ENCODE assay signal across 13 cellular contexts in the genomic region with DNA sequence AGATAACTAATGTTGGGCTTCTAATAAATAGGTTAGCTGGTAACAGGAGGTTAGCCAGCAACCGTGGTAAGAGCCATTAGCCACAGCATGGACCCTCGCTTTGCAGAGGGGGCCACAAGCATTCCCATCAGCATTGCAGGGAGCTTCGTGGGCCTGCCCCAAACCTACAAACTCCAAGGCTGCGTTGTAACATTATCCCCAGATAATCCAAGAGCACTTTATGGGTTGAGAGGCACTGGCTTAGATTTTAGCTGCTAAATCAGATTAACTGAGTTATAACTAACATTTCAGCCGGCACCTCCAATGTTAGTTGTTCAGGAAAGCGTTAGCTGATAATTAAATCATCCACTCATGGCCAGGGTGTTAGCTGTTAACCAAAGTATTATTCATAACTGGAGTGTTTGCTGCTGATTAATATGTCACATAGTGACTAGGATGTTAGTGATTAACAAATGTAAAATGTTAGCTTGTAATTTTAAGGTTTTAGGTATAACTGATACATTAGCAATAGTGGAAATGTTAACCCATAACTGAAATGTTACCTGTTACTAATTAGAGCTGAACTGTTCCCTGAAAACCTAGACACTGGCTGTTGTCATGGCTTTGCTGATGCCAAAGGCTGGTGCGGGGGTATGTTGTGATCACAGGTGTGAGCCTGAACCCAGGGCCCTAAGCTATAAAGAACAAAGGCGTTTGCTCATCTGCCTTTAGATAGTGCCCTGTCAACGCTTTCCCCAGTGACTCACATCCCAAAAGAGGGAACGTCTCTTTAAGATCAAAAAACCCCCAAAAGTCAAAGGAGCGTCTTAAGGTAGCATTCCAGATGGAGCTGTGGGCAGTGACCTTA. TPM values are rescaled to one million over a fixed set of nuclear protein-coding genes. Genes with fewer than 3 reads are reported as not detected.
DNase-seq lines count a peak whose midpoint lies in the region; ATAC-seq and TF ChIP-seq lines count a peak whose summit lies in the region.
"Had no signal": no experiment of that assay in that cellular context is flagged by ENCODE, and none has a peak within 500 bp of the region (broad histone marks: within the 10 kb centered on the region; RNA-seq: fewer than 3 reads in every experiment).

No MANE protein-coding gene starts in this region.

- H3K36me3 ChIP-seq in mesendoderm (ENCODE audit: control insufficient read depth, insufficient read depth, low read length): peaks cover 10% of the 10 kb centered on the region
- H3K36me3 ChIP-seq in gastroesophageal sphincter: peaks cover 0 to 27% of the 10 kb centered on the region in 2 donors
- H3K36me3 ChIP-seq: MG63 had no signal

- WGBS in mesendoderm (ENCODE audit: extremely low coverage, insufficient coverage, low lambda C conversion rate): no CpG with 5 or more reads among the region's 11 CpGs
- WGBS in gastroesophageal sphincter (ENCODE audit: low coverage in 1 of 2), 2 donors: 39 to 90% methylated on average over 4 to 6 of the region's 11 CpGs

- ATAC-seq in GM18508 (IDR thresholded peaks at IDR 0.05; ENCODE audit: insufficient read depth, unreplicated experiment) (peak; percentile 43), GM21423 (IDR thresholded peaks at IDR 0.05; ENCODE audit: unreplicated experiment) (peak; percentile 52), T-helper 17 cell (no peak), gastroesophageal sphincter (no peak), GM19397 (IDR thresholded peaks at IDR 0.05; ENCODE audit: unreplicated experiment) (no peak)

- no peaks in the 10 kb centered on the region for H3K79me2 ChIP-seq in mesendoderm (ENCODE audit: control insufficient read depth, insufficient read depth, low read length)

- no peak overlapping the region for H3K4ac ChIP-seq in mesendoderm (ENCODE audit: low read depth, low read length)

- H3K56ac ChIP-seq in mesendoderm (ENCODE audit: low read length): peak overlapping the region; percentile 34

- H3K79me1 ChIP-seq in mesendoderm (ENCODE audit: low read length): no peaks in the 10 kb centered on the region

- H3K18ac ChIP-seq in mesendoderm (ENCODE audit: low read length): no peak overlapping the region

- no peak overlapping the region for H4K5ac ChIP-seq in mesendoderm (ENCODE audit: low read length)

- no peak overlapping the region for H2AK5ac ChIP-seq in mesendoderm (ENCODE audit: low read length)

- peaks cover 5% of the 10 kb centered on the region for H3K36me3 Mint-ChIP-seq in T-helper 17 cell (ENCODE audit: low read depth)

- H3K9me3 ChIP-seq in T-helper 17 cell (ENCODE audit: control insufficient read depth, low read length, poor library complexity, severe bottlenecking) (no peaks in the 10 kb centered on the region), gastroesophageal sphincter (no peaks in the 10 kb centered on the region)
- H3K9me3 ChIP-seq: MG63, sigmoid colon had no signal

- H3K4me1 ChIP-seq in mesendoderm (ENCODE audit: control insufficient read depth, low read depth, low read length) (peaks cover 5% of the 10 kb centered on the region), gastroesophageal sphincter (peaks cover 0 to 46% (median 20%) of the 10 kb centered on the region in 3 donors)

- H3K27me3 Mint-ChIP-seq in T-helper 17 cell: no peaks in the 10 kb centered on the region

- H2BK15ac ChIP-seq in mesendoderm (replicated peaks; ENCODE audit: low read depth): no peak overlapping the region

- no peak for TF ChIP-seq CTCF in gastroesophageal sphincter (IDR thresholded peaks at IDR 0.05)

- H3K9ac ChIP-seq in mesendoderm (ENCODE audit: low read length): no peak overlapping the region

- H3K27ac ChIP-seq in mesendoderm (ENCODE audit: low read depth, low read length) (no peak overlapping the region), gastroesophageal sphincter (peak overlapping the region in 1 of 4 donors; percentile 12)
- H3K27ac ChIP-seq: sigmoid colon had no signal

- DNase-seq in T-helper 17 cell: no peak
- no peak for DNase-seq in mesendoderm
- no peak for DNase-seq in NCI-H510A treated with DMSO at 0.1 percent for 48 hours (lab: John Stamatoyannopoulos, UW)
- DNase-seq in HuH-7 (ENCODE audit: low spot score): no peak
- DNase-seq: aorta, hippocampal formation, MG63, SIG-M5, sigmoid colon had no signal

- TF ChIP-seq POLR2A in gastroesophageal sphincter (IDR thresholded peaks at IDR 0.05): no peak

- peak overlapping the region; percentile 12 for H2BK5ac ChIP-seq in mesendoderm (ENCODE audit: low read length)

- H3K27me3 ChIP-seq in mesendoderm (ENCODE audit: insufficient read depth, low read length, poor library complexity) (no peaks in the 10 kb centered on the region), gastroesophageal sphincter (no peaks in the 10 kb centered on the region)
- H3K27me3 ChIP-seq: MG63, sigmoid colon had no signal

- peak overlapping the region; percentile 54 for H3K27ac Mint-ChIP-seq in T-helper 17 cell

- H3K23ac ChIP-seq in mesendoderm (ENCODE audit: low read length): no peak overlapping the region

- TF ChIP-seq EP300 in gastroesophageal sphincter (IDR thresholded peaks at IDR 0.05): no peak

- H3K4me3 ChIP-seq in mesendoderm (ENCODE audit: low read length) (no peak overlapping the region), gastroesophageal sphincter (no peak overlapping the region)
- H3K4me3 ChIP-seq: MG63, sigmoid colon had no signal

- H3K4me3 Mint-ChIP-seq in T-helper 17 cell: no peak overlapping the region

- H2BK120ac ChIP-seq in mesendoderm (ENCODE audit: low read depth, low read length): no peak overlapping the region

- peaks cover 13% of the 10 kb centered on the region for H3K4me1 Mint-ChIP-seq in T-helper 17 cell

- no peak overlapping the region for H4K8ac ChIP-seq in mesendoderm (ENCODE audit: low read depth, low read length)

- no peak overlapping the region for H3K4me2 ChIP-seq in mesendoderm (ENCODE audit: low read length)

RNA-seq across cellular contexts. Expression of gene SLC6A6, which starts 56.3 kb away (rescaled TPM):
- total RNA-seq in T-helper 17 cell (10 to 100 TPM; 51.8 to 68.6 TPM), gastroesophageal sphincter (10 to 100 TPM; 15.4 to 37.6 (median 20.9) TPM)
- polyA plus RNA-seq in mesendoderm (2013, experiment 1 of 2): 50.8 TPM
- polyA plus RNA-seq in mesendoderm (2013, experiment 2 of 2): 51.5 TPM

Comparison
In these comparisons a context has a peak if more than half of its experiments do, and no peak if none do; other contexts are left out.
1. ATAC-seq: peak in GM18508 (single experiment) and GM21423 (single experiment); none in T-helper 17 cell (single experiment), gastroesophageal sphincter (single experiment) and GM19397 (single experiment).